8 cellular contexts compared by ENCODE assay signal in genomic region chr11:118792642-118793124, GRCh38. TPM values are rescaled to one million over a fixed set of nuclear protein-coding genes. Genes with fewer than 3 reads are reported as not detected.
A peak's percentile ranks its signal among the peaks of the same experiment; 100 is the strongest.
DNase-seq lines count a peak whose midpoint lies in the region; ATAC-seq and TF ChIP-seq lines count a peak whose summit lies in the region.

No MANE protein-coding gene starts in this region.

- H3K9me2 ChIP-seq in SU-DHL-6 (replicated peaks; ENCODE audit: insufficient read depth, low read length): no peaks in the 10 kb centered on the region

- peaks cover 14% of the 10 kb centered on the region for H3K4me1 Mint-ChIP-seq in type B pancreatic cell (ENCODE audit: unreplicated experiment)

- TF ChIP-seq CTCF in GM20000 (IDR thresholded peaks at IDR 0.05; ENCODE audit: extremely low read depth, missing control alignments) (no peak), SU-DHL-6 (IDR thresholded peaks at IDR 0.05; ENCODE audit: insufficient read depth, low read length, poor library complexity, severe bottlenecking) (no peak), heart left ventricle (IDR thresholded peaks at IDR 0.05) (no peak), parathyroid adenoma (IDR thresholded peaks at IDR 0.05) (no peak), type B pancreatic cell (conservative IDR thresholded peaks at IDR 0.05) (no peak)

- no peaks in the 10 kb centered on the region for H3K9me3 Mint-ChIP-seq in type B pancreatic cell

- intact Hi-C loops in heart left ventricle (cut with DNase I): loop anchor here in 7 of 10 donors (2.0 to 10.0 kb wide), 7 partner anchors 82 to 138 kb away; partner anchors contain the start of gene BCL9L (in 4 of the 7)

- no peaks in the 10 kb centered on the region for H3K9me3 ChIP-seq in SU-DHL-6 (ENCODE audit: insufficient read depth, low read length)
- H3K9me3 ChIP-seq in heart left ventricle: no peaks in the 10 kb centered on the region
- H3K9me3 ChIP-seq in parathyroid adenoma (ENCODE audit: control insufficient read depth, low read length): no peaks in the 10 kb centered on the region

- H3K27ac ChIP-seq in SU-DHL-6 (ENCODE audit: low read depth, low read length): peak overlapping the region; percentile 93
- peak overlapping the region; percentile 92 to 100 (median 99) for H3K27ac ChIP-seq in heart left ventricle
- H3K27ac ChIP-seq in parathyroid adenoma: peak overlapping the region; percentile 99

- no peaks in the 10 kb centered on the region for H3K36me3 ChIP-seq in SU-DHL-6 (ENCODE audit: low read length)
- no peaks in the 10 kb centered on the region for H3K36me3 ChIP-seq in heart left ventricle
- no peaks in the 10 kb centered on the region for H3K36me3 ChIP-seq in parathyroid adenoma (ENCODE audit: control insufficient read depth, insufficient read depth, low read length)

- H3K36me3 Mint-ChIP-seq in type B pancreatic cell: peaks cover 13% of the 10 kb centered on the region

- H3K79me2 ChIP-seq in SU-DHL-6 (ENCODE audit: insufficient read depth, low read length) (peaks cover 31% of the 10 kb centered on the region), parathyroid adenoma (peaks cover 13% of the 10 kb centered on the region)

- peaks cover 3% of the 10 kb centered on the region for H3K27me3 Mint-ChIP-seq in type B pancreatic cell

- WGBS in heart left ventricle, 4 donors: 8 to 18% (median 13%) methylated on average over 7 of the region's 7 CpGs

- peaks cover 4% of the 10 kb centered on the region for H4K20me1 ChIP-seq in SU-DHL-6 (ENCODE audit: low read depth, low read length)

- H3K4me3 ChIP-seq in SU-DHL-6 (ENCODE audit: insufficient read depth, low read length, poor library complexity, severe bottlenecking) (peak overlapping the region; percentile 76), heart left ventricle (peak overlapping the region; percentile 66 to 98 (median 78)), parathyroid adenoma (ENCODE audit: low read depth, low read length) (peak overlapping the region; percentile 88)

- DNase-seq in D341Med (ENCODE audit: low spot score) (peak; percentile 50), GM20000 (ENCODE audit: low spot score) (peak; percentile 87), HUDEP-2 (lab: John Stamatoyannopoulos, UW; ENCODE audit: unreplicated experiment in 76 of 76) (peak in 74 of 76 experiments; percentile 6 to 91 (median 64)), amniotic stem cell (lab: John Stamatoyannopoulos, UW) (peak; percentile 71), heart left ventricle (peak in 4 of 5 donors; percentile 74 to 80 (median 76)), type B pancreatic cell (ENCODE audit: extremely low spot score, unreplicated experiment) (no peak)

- TF ChIP-seq POLR2A in heart left ventricle (IDR thresholded peaks at IDR 0.05): peak in 1 of 2 donors; percentile 69

- H3K4me3 Mint-ChIP-seq in type B pancreatic cell: peak overlapping the region; percentile 100

- H2AFZ ChIP-seq in SU-DHL-6 (ENCODE audit: low read depth, low read length, severe bottlenecking) (no peak overlapping the region), parathyroid adenoma (peak overlapping the region; percentile 99)

- H3K4me2 ChIP-seq in SU-DHL-6 (ENCODE audit: low read depth, low read length, poor library complexity, severe bottlenecking) (peak overlapping the region; percentile 73), parathyroid adenoma (ENCODE audit: low read length) (peak overlapping the region; percentile 87)

- no peaks in the 10 kb centered on the region for H3K27me3 ChIP-seq in SU-DHL-6 (ENCODE audit: low read length)
- H3K27me3 ChIP-seq in heart left ventricle: no peaks in the 10 kb centered on the region
- no peaks in the 10 kb centered on the region for H3K27me3 ChIP-seq in parathyroid adenoma (ENCODE audit: control insufficient read depth, insufficient read depth, low read length)

- H3K9ac ChIP-seq in SU-DHL-6 (ENCODE audit: low read length) (peak overlapping the region; percentile 99), parathyroid adenoma (no peak overlapping the region)

- H3F3A ChIP-seq in SU-DHL-6 (ENCODE audit: insufficient read depth): peaks cover 29% of the 10 kb centered on the region

- peak overlapping the region; percentile 100 for H3K27ac Mint-ChIP-seq in type B pancreatic cell

- peak; percentile 43 to 69 (median 63) for ATAC-seq in heart left ventricle

- H3K4me1 ChIP-seq in heart left ventricle (peaks cover 0 to 35% (median 23%) of the 10 kb centered on the region in 12 donors), parathyroid adenoma (no peaks in the 10 kb centered on the region)

RNA-seq across cellular contexts. Expression of gene DDX6, which starts 1.7 kb away (rescaled TPM):
- 100 to 1,000 TPM in 8 of 9 donors, 10 to 100 TPM in 1; 83.7 to 166 (median 114) TPM for total RNA-seq in heart left ventricle
- polyA plus RNA-seq in heart left ventricle: 10 to 100 TPM; 29.4 to 30.7 TPM
- total RNA-seq in type B pancreatic cell (ENCODE audit: low replicate concordance): 146 and 183 TPM in 2 replicates
